ENCODE assay signal across 8 cellular contexts in genomic region chr2:60552096-60552850, GRCh38. TPM values are rescaled to one million over a fixed set of nuclear protein-coding genes. Genes with fewer than 3 reads are reported as not detected.
A peak's percentile ranks its signal among the peaks of the same experiment; 100 is the strongest.
DNase-seq lines count a peak whose midpoint lies in the region; ATAC-seq and TF ChIP-seq lines count a peak whose summit lies in the region.

No MANE protein-coding gene starts in this region.

- in situ Hi-C loops in gastrocnemius medialis (cut with MboI; ENCODE audit: low sequenced_read_pairs in 4 of 4), result loop anchor here in 2 of 4 donors (25.0 kb wide), 2 partner anchors 1240 to 1265 kb away; no protein-coding TSS in a partner anchor

- POLR2A ChIA-PET in T-cell (lab: Charles Lee), result no interaction called here

- CTCF ChIA-PET in T-cell (lab: Charles Lee), result no interaction called here

- no peak for DNase-seq in activated naive CD4-positive, alpha-beta T cell (lab: John Stamatoyannopoulos, UW)
- DNase-seq in T-cell, result no peak
- DNase-seq in foreskin fibroblast, result peak in 1 of 2 donors; percentile 54
- DNase-seq in gastrocnemius medialis, result no peak
- no peak for DNase-seq in NK-92 (lab: John Stamatoyannopoulos, UW; ENCODE audit: unreplicated experiment)
- DNase-seq in NCI-H2196 treated with DMSO at 0.1 percent for 48 hours (lab: John Stamatoyannopoulos, UW; ENCODE audit: unreplicated experiment), result no peak

- peak overlapping the region; percentile 72 for H3K4me3 Mint-ChIP-seq in activated naive CD4-positive, alpha-beta T cell treated with anti-CD3 and anti-CD28 coated beads, Interleukin-2, amount 50 U/mL, for 24 hours
- peak overlapping the region; percentile 58 to 93 (median 73) for H3K4me3 Mint-ChIP-seq in T-cell

- no peaks in the 10 kb centered on the region for H3K36me3 ChIP-seq in gastrocnemius medialis

- peaks cover 51% of the 10 kb centered on the region for H3K27me3 Mint-ChIP-seq in activated naive CD4-positive, alpha-beta T cell treated with anti-CD3 and anti-CD28 coated beads, Interleukin-2, amount 50 U/mL, for 24 hours
- H3K27me3 Mint-ChIP-seq in T-cell, result peaks cover 33 to 65% of the 10 kb centered on the region in 2 donors

- TF ChIP-seq POLR2A in gastrocnemius medialis (IDR thresholded peaks at IDR 0.05), result no peak

- TF ChIP-seq CTCF in foreskin fibroblast (IDR thresholded peaks at IDR 0.05; ENCODE audit: low read depth, low read length) (no peak), gastrocnemius medialis (IDR thresholded peaks at IDR 0.05 in 4 of 5, conservative IDR thresholded peaks at IDR 0.05 in 1 of 5) (no peak)

- H3K27ac Mint-ChIP-seq in activated naive CD4-positive, alpha-beta T cell treated with anti-CD3 and anti-CD28 coated beads, Interleukin-2, amount 50 U/mL, for 24 hours, result no peak overlapping the region
- H3K27ac Mint-ChIP-seq in T-cell, result no peak overlapping the region

- H3K36me3 Mint-ChIP-seq in activated naive CD4-positive, alpha-beta T cell treated with anti-CD3 and anti-CD28 coated beads, Interleukin-2, amount 50 U/mL, for 24 hours, result no peaks in the 10 kb centered on the region
- no peaks in the 10 kb centered on the region for H3K36me3 Mint-ChIP-seq in T-cell

- peaks cover 84 to 97% (median 93%) of the 10 kb centered on the region in 3 donors for H3K27me3 ChIP-seq in gastrocnemius medialis

- no peaks in the 10 kb centered on the region for H3K9me3 ChIP-seq in gastrocnemius medialis

- H3K4me3 ChIP-seq in foreskin fibroblast (ENCODE audit: low read depth in 1 of 2, low read length in 2 of 2) (peak overlapping the region; percentile 74 to 79), gastrocnemius medialis (peak overlapping the region; percentile 16 to 63 (median 58))

- H3K9me3 Mint-ChIP-seq in activated naive CD4-positive, alpha-beta T cell treated with anti-CD3 and anti-CD28 coated beads, Interleukin-2, amount 50 U/mL, for 24 hours, result no peaks in the 10 kb centered on the region
- no peaks in the 10 kb centered on the region for H3K9me3 Mint-ChIP-seq in T-cell

- ATAC-seq in T-cell (replicated peaks in 1 of 4) (no peak), gastrocnemius medialis (no peak), GM18858 (IDR thresholded peaks at IDR 0.05; ENCODE audit: unreplicated experiment) (no peak)

- intact Hi-C loops in gastrocnemius medialis (cut with DNase I; ENCODE audit: low total_unique reads), result loop anchor here (5.0 kb wide), 1 partner anchor 1250 kb away; no protein-coding TSS in a partner anchor

- no peak overlapping the region for H3K27ac ChIP-seq in gastrocnemius medialis

- peaks cover 46 to 57% of the 10 kb centered on the region in 2 donors for H3K4me1 ChIP-seq in gastrocnemius medialis

- peaks cover 47% of the 10 kb centered on the region for H3K4me1 Mint-ChIP-seq in activated naive CD4-positive, alpha-beta T cell treated with anti-CD3 and anti-CD28 coated beads, Interleukin-2, amount 50 U/mL, for 24 hours
- peaks cover 45 to 62% (median 51%) of the 10 kb centered on the region in 3 donors for H3K4me1 Mint-ChIP-seq in T-cell

RNA-seq across cellular contexts. Expression of gene BCL11A, which starts 1.2 kb away (rescaled TPM):
- total RNA-seq in T-cell (10 to 100 TPM in 1 of 5 donors, 1 to 10 TPM in 4; 3.6 to 11.9 (median 5.6) TPM), gastrocnemius medialis (1 to 10 TPM in 1 of 4 donors, under 1 TPM in 2, not detected in 1; 0.04 to 1.0 (median 0.07) TPM)
